16 cellular contexts compared by ENCODE assay signal in genomic region chr17:63689479-63689878, GRCh38. TPM values are rescaled to one million over a fixed set of nuclear protein-coding genes. Genes with fewer than 3 reads are reported as not detected.
DNase-seq lines count a peak whose midpoint lies in the region; ATAC-seq and TF ChIP-seq lines count a peak whose summit lies in the region.
"Had no signal": no experiment of that assay in that cellular context is flagged by ENCODE, and none has a peak within 500 bp of the region (broad histone marks: within the 10 kb centered on the region; RNA-seq: fewer than 3 reads in every experiment).

No MANE protein-coding gene starts in this region.

- no peaks in the 10 kb centered on the region for H3K27me3 Mint-ChIP-seq in CD8-positive, alpha-beta T cell (ENCODE audit: low read depth)
- H3K27me3 Mint-ChIP-seq in endothelial cell (ENCODE audit: unreplicated experiment) = peaks cover 9% of the 10 kb centered on the region
- H3K27me3 Mint-ChIP-seq: B cell; CD4-positive, alpha-beta T cell had no signal

- no peak for TF ChIP-seq CTCF in CD8-positive, alpha-beta T cell (IDR thresholded peaks at IDR 0.05)
- TF ChIP-seq CTCF in endothelial cell (IDR thresholded peaks at IDR 0.05; ENCODE audit: unreplicated experiment) (no peak), spleen (IDR thresholded peaks at IDR 0.05 in 8 of 11, conservative IDR thresholded peaks at IDR 0.05 in 3 of 11) (no peak)

- H3K27ac Mint-ChIP-seq in CD8-positive, alpha-beta T cell = peak overlapping the region; percentile 45
- no peak overlapping the region for H3K27ac Mint-ChIP-seq in endothelial cell (ENCODE audit: unreplicated experiment)
- H3K27ac Mint-ChIP-seq: B cell; CD4-positive, alpha-beta T cell; HFFc6 had no signal

- TF ChIP-seq POLR2A in spleen (IDR thresholded peaks at IDR 0.05) = no peak

- H3K4me1 ChIP-seq in CD8-positive, alpha-beta T cell (ENCODE audit: insufficient read depth, low read length) = peaks cover 27% of the 10 kb centered on the region
- H3K4me1 ChIP-seq in spleen = peaks cover 0 to 22% (median 5%) of the 10 kb centered on the region in 6 donors
- H3K4me1 ChIP-seq: Caco-2, HAP-1 had no signal

- H3K27ac ChIP-seq in CD8-positive, alpha-beta T cell (ENCODE audit: low read depth, low read length) = no peak overlapping the region
- no peak overlapping the region for H3K27ac ChIP-seq in spleen
- H3K27ac ChIP-seq: BLaER1, C4-2B had no signal

- peaks cover 85% of the 10 kb centered on the region for H3K36me3 Mint-ChIP-seq in CD8-positive, alpha-beta T cell
- H3K36me3 Mint-ChIP-seq in endothelial cell (ENCODE audit: low read depth, unreplicated experiment) = peaks cover 67% of the 10 kb centered on the region

- CTCF ChIA-PET in CD8-positive, alpha-beta T cell (lab: Charles Lee) = interaction anchor here (13.2 kb wide), 1 partner anchor 21 kb away, joined by 233 read pairs; no protein-coding TSS in a partner anchor

- H3K36me3 ChIP-seq in CD8-positive, alpha-beta T cell (ENCODE audit: insufficient read depth, low read length) = peaks cover 64% of the 10 kb centered on the region
- H3K36me3 ChIP-seq in spleen = peaks cover 5 to 100% (median 81%) of the 10 kb centered on the region in 6 donors

- no peaks in the 10 kb centered on the region for H3K27me3 ChIP-seq in CD8-positive, alpha-beta T cell (ENCODE audit: insufficient read depth, low read length)
- H3K27me3 ChIP-seq in spleen (replicated peaks in 1 of 7) = no peaks in the 10 kb centered on the region
- H3K27me3 ChIP-seq: BLaER1 had no signal

- H3K4me3 ChIP-seq in CD8-positive, alpha-beta T cell (ENCODE audit: low read depth, low read length) = no peak overlapping the region
- no peak overlapping the region for H3K4me3 ChIP-seq in spleen
- H3K4me3 ChIP-seq: BLaER1, HAP-1 had no signal

- H3K4me3 Mint-ChIP-seq in CD8-positive, alpha-beta T cell = no peak overlapping the region
- peak overlapping the region; percentile 37 for H3K4me3 Mint-ChIP-seq in endothelial cell (ENCODE audit: unreplicated experiment)
- H3K4me3 Mint-ChIP-seq: B cell; CD4-positive, alpha-beta T cell; HFFc6 had no signal

- no peaks in the 10 kb centered on the region for H3K9me3 Mint-ChIP-seq in CD8-positive, alpha-beta T cell
- no peaks in the 10 kb centered on the region for H3K9me3 Mint-ChIP-seq in endothelial cell (ENCODE audit: unreplicated experiment)
- H3K9me3 Mint-ChIP-seq: CD4-positive, alpha-beta T cell; HFFc6 had no signal

- no peak for DNase-seq in CD8-positive, alpha-beta T cell
- DNase-seq in endothelial cell (ENCODE audit: low spot score) = no peak
- peak; percentile 64 for DNase-seq in spleen
- no peak for DNase-seq in central memory CD4-positive, alpha-beta T cell
- DNase-seq in AG08395 (ENCODE audit: low spot score) = no peak
- DNase-seq: Caco-2; CD4-positive, alpha-beta T cell; DMS153; DND-41; GOT3; HFFc6 had no signal

- intact Hi-C loops in CD8-positive, alpha-beta T cell (cut with DNase I, micrococcal nuclease) = no loop called here
- intact Hi-C loops in spleen (cut with DNase I; ENCODE audit: low total_unique reads) = no loop called here

- peaks cover 23% of the 10 kb centered on the region for H3K4me1 Mint-ChIP-seq in CD8-positive, alpha-beta T cell (ENCODE audit: low read depth)
- peaks cover 8% of the 10 kb centered on the region for H3K4me1 Mint-ChIP-seq in endothelial cell (ENCODE audit: unreplicated experiment)

- 97 to 99% (median 98%) methylated on average over 13 to 14 of the region's 14 CpGs for WGBS in spleen, 5 donors

- POLR2A ChIA-PET in CD8-positive, alpha-beta T cell (lab: Charles Lee) = no interaction called here

- no peak for ATAC-seq in CD8-positive, alpha-beta T cell
- ATAC-seq in HG03025 (IDR thresholded peaks at IDR 0.05; ENCODE audit: low FRiP score, unreplicated experiment) = no peak

- H3K9me3 ChIP-seq in CD8-positive, alpha-beta T cell (ENCODE audit: low read length) = no peaks in the 10 kb centered on the region
- no peaks in the 10 kb centered on the region for H3K9me3 ChIP-seq in spleen
- H3K9me3 ChIP-seq: BLaER1, Caco-2, HAP-1 had no signal

RNA-seq across cellular contexts. Expression of gene LIMD2, which starts 10.4 kb away (rescaled TPM):
- 100 to 1,000 TPM; 828 to 849 TPM for total RNA-seq in CD8-positive, alpha-beta T cell
- total RNA-seq in endothelial cell (ENCODE audit: unreplicated experiment) (132 TPM), spleen (100 to 1,000 TPM; 211 to 381 (median 249) TPM)
- 100 to 1,000 TPM; 414 to 554 (median 480) TPM for polyA plus RNA-seq in spleen

RNA-seq across cellular contexts. Expression of gene STRADA, which starts 52.1 kb away (rescaled TPM):
- total RNA-seq in CD8-positive, alpha-beta T cell = 10 to 100 TPM; 54.7 to 63.6 TPM
- total RNA-seq in endothelial cell (ENCODE audit: unreplicated experiment) (51.8 TPM), spleen (10 to 100 TPM; 43.9 to 72.0 (median 60.7) TPM)
- 10 to 100 TPM; 20.5 to 31.3 (median 26.6) TPM for polyA plus RNA-seq in spleen
